ENCODE assay signal across 29 cellular contexts in the genomic region with DNA sequence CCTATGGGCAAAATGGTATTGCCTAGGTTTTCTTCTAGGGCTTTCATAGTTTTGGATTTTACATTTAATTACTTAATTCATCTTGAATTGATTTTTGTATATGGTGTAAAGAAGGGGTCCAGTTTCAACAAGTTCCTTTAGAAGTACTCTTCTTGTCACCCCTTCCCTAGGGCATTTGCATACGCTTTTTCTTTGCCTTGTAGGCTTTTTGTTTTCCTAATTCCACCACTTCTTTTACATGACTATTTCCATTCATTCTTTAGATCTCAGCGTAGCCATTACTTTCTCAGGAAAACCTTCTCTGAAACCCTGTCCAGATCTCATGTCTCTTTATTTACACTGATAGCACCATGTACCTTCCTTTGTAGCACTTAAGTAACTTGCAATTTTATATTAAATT.
"Had no signal": no experiment of that assay in that cellular context is flagged by ENCODE, and none has a peak within 500 bp of the region (broad histone marks: within the 10 kb centered on the region; RNA-seq: fewer than 3 reads in every experiment).

No MANE protein-coding gene starts in this region.

- H3K9me3 ChIP-seq: ascending aorta had no signal

- H3K4me3 ChIP-seq: ascending aorta, cardiac muscle cell had no signal

- H3K4me1 ChIP-seq: ascending aorta had no signal

- DNase-seq: activated CD4-positive, alpha-beta memory T cell treated with anti-CD3 and anti-CD28 coated beads, Interleukin-2, amount 10 ng/mL, durations not matched to agents 7 days and 5 days; activated CD4-positive, alpha-beta T cell treated with anti-CD3 and anti-CD28 coated beads for 1 hour; activated CD4-positive, alpha-beta T cell treated with anti-CD3 and anti-CD28 coated beads for 36 hours; activated CD4-positive, alpha-beta T cell treated with anti-CD3 and anti-CD28 coated beads for 48 hours; activated CD4-positive, alpha-beta T cell treated with anti-CD3 and anti-CD28 coated beads, Interleukin-2, amount 10 ng/mL, durations not matched to agents 7 days and 5 days; activated CD4-positive, alpha-beta T cell treated with anti-CD3 and anti-CD28 coated beads, Interleukin-2, amount 50 U/mL, for 48 hours; activated CD4-positive, CD25-positive, alpha-beta regulatory T cell; activated CD8-positive, alpha-beta memory T cell treated with anti-CD3 and anti-CD28 coated beads for 24 hours; activated CD8-positive, alpha-beta memory T cell treated with anti-CD3 and anti-CD28 coated beads, Interleukin-2, amount 10 ng/mL, durations not matched to agents 7 days and 5 days; activated CD8-positive, alpha-beta memory T cell treated with anti-CD3 and anti-CD28 coated beads, Interleukin-2, amount 50 U/mL, for 48 hours; activated CD8-positive, alpha-beta T cell treated with anti-CD3 and anti-CD28 coated beads, Interleukin-2, amount 10 ng/mL, durations not matched to agents 7 days and 5 days; activated effector memory CD4-positive, alpha-beta T cell treated with Interleukin-2 at 50 U/mL for 16 hours; activated gamma-delta T cell; activated naive CD4-positive, alpha-beta T cell treated with anti-CD3 and anti-CD28 coated beads, Interleukin-2, amount 10 ng/mL, durations not matched to agents 7 days and 5 days; activated naive CD4-positive, alpha-beta T cell treated with Interleukin-2 at 50 U/mL for 16 hours; activated naive CD8-positive, alpha-beta T cell treated with anti-CD3 and anti-CD28 coated beads, Interleukin-2, amount 10 ng/mL, durations not matched to agents 7 days and 5 days; activated naive CD8-positive, alpha-beta T cell treated with anti-CD3 and anti-CD28 coated beads, Interleukin-2, amount 50 U/mL, for 24 hours; activated T-cell treated with anti-CD3 and anti-CD28 coated beads, Interleukin-2, amount 50 U/mL, for 24 hours; activated T-cell treated with anti-CD3 and anti-CD28 coated beads, Interleukin-2, amount 50 U/mL, for 48 hours; amygdala; anterior cingulate cortex; caudate nucleus; cerebellar nuclear complex; T-helper 1 cell; T-helper 2 cell; T-helper 9 cell had no signal

- H3K27me3 ChIP-seq: ascending aorta, cardiac muscle cell had no signal

- H3K36me3 ChIP-seq: ascending aorta, cardiac muscle cell had no signal

- H3K27ac ChIP-seq: ascending aorta, cardiac muscle cell, VCaP had no signal
